2 cellular contexts compared by ENCODE assay signal in genomic region chr1:16516694-16517388, GRCh38. TPM values are rescaled to one million over a fixed set of nuclear protein-coding genes. Genes with fewer than 3 reads are reported as not detected.
"Had no signal": no experiment of that assay in that cellular context is flagged by ENCODE, and none has a peak within 500 bp of the region (broad histone marks: within the 10 kb centered on the region; RNA-seq: fewer than 3 reads in every experiment).

No MANE protein-coding gene starts in this region.

RNA-seq across cellular contexts. Expression of gene RNU1-1, which starts 2.8 kb away (rescaled TPM):
- polyA plus RNA-seq: thymus, urinary bladder had no signal
